ENCODE assay signal across 8 cellular contexts in the genomic region with DNA sequence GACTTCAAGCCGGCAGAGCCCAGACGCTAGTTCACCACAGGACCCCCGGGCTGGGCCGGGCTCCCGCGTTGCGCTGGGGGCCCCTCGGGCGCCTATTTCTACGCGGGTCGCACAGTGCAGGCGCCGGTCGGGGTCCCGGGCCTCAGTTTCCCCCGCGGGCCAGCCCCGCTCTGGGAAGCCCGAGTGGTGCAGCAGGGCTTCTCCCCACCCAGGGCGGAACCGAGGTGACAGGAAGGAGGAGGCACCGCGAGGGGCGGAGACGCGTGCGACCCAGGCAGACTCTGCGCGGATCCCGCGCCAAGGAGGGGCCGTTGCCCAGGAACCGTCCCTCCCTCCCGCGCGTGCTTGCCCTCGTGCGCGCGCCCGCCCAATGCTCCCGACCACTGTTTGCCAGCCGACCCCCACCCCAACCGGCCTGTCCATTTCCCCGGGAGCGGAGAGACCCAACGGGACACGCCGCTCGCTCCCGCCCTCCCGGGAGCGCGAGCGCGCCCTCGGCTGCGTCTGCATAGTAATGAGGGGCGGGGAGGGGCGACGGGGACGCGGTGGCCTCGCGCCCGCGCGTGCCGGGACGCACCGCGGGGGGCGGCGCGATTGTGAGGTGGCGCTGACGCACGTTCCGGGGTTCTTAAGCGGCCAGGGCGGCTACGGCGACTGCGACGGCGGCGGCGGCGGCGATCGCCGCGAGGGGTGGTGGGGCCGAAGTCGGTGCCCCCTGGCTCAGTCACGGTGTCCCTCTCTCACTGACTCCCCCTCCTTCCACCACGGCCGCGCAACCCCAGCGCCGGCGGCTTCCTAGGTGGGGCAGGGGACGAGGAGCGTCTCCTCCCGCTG. TPM values are rescaled to one million over a fixed set of nuclear protein-coding genes. Genes with fewer than 3 reads are reported as not detected.
A peak's percentile ranks its signal among the peaks of the same experiment; 100 is the strongest.
DNase-seq lines count a peak whose midpoint lies in the region; ATAC-seq and TF ChIP-seq lines count a peak whose summit lies in the region.

Gene CPEB2, plus strand, starts transcription at position 657 of the 834 bp plus-strand sequence. CDS start 193 bp downstream, outside the sequence.

- H3K27me3 Mint-ChIP-seq in HFFc6 (ENCODE audit: insufficient read depth) (peaks cover 2% of the 10 kb centered on the region), T-cell (no peaks in the 10 kb centered on the region)

- peak within 1 kb of the TSS; percentile 96 for H3K27ac Mint-ChIP-seq in HFFc6
- peak within 1 kb of the TSS; percentile 93 to 95 for H3K27ac Mint-ChIP-seq in T-cell

- TF ChIP-seq CTCF in GM12864 (IDR thresholded peaks at IDR 0.05; ENCODE audit: low read depth, low read length, missing control alignments) (no peak), HFFc6 (IDR thresholded peaks at IDR 0.05) (no peak), cardiac muscle cell (IDR thresholded peaks at IDR 0.05; ENCODE audit: low read depth, low read length) (no peak), transverse colon (IDR thresholded peaks at IDR 0.05) (no peak)

- WGBS in adipose tissue, 3 donors = 0% methylated on average over 68 to 106 of the region's 106 CpGs
- 0% methylated on average over 61 of the region's 106 CpGs; no CpG with 5 or more reads in 1 of the 2 donors for WGBS in transverse colon (ENCODE audit: low coverage in 1 of 2), 2 donors

- peak; percentile 74 for TF ChIP-seq EP300 in transverse colon (IDR thresholded peaks at IDR 0.05; ENCODE audit: low read depth)

- in situ Hi-C loops in transverse colon (cut with MboI; ENCODE audit: low pct_ligation_motif_present in 1 of 4, low pct_unique_long_range_greater_than_20kb in 1 of 4, low sequenced_read_pairs in 3 of 4) = loop anchor here in 2 of 4 donors (25.0 kb wide), 2 partner anchors 460 to 1365 kb away; partner anchors contain the start of genes BOD1L1 (in 1 of the 2) and CC2D2A (in 1 of the 2)

- peak within 1 kb of the TSS; percentile 93 for H3K4me3 Mint-ChIP-seq in HFFc6
- H3K4me3 Mint-ChIP-seq in T-cell = peak within 1 kb of the TSS; percentile 90 to 93 (median 91)

- H3K27me3 ChIP-seq in cardiac muscle cell (no peaks in the 10 kb centered on the region), transverse colon (no peaks in the 10 kb centered on the region)

- H3K9me3 ChIP-seq in cardiac muscle cell (ENCODE audit: low read depth) (no peaks in the 10 kb centered on the region), transverse colon (no peaks in the 10 kb centered on the region)

- no peaks in the 10 kb centered on the region for H3K36me3 ChIP-seq in cardiac muscle cell
- no peaks in the 10 kb centered on the region for H3K36me3 ChIP-seq in transverse colon

- TF ChIP-seq POLR2A in transverse colon (IDR thresholded peaks at IDR 0.05) = peak; percentile 98

- H3K36me3 Mint-ChIP-seq in HFFc6 (ENCODE audit: low read depth) (peaks cover 17% of the 10 kb centered on the region), T-cell (no peaks in the 10 kb centered on the region)

- H3K4me3 ChIP-seq in GM12864 (ENCODE audit: low read depth, low read length) (peak within 1 kb of the TSS; percentile 88), cardiac muscle cell (peak within 1 kb of the TSS; percentile 87), transverse colon (peak within 1 kb of the TSS; percentile 85 to 97 (median 89))

- peak; percentile 83 for DNase-seq in GM12864 (ENCODE audit: low read depth)
- peak; percentile 92 for DNase-seq in HFFc6
- DNase-seq in NAMALWA (ENCODE audit: low spot score) = peak; percentile 92
- peak; percentile 83 to 93 (median 89) for DNase-seq in T-cell
- peak; percentile 98 for DNase-seq in cardiac muscle cell (ENCODE audit: low read depth in 1 of 2, low spot score in 1 of 2)
- peak; percentile 96 for DNase-seq in pons (ENCODE audit: low spot score)
- DNase-seq in transverse colon = peak; percentile 96

- H3K4me1 Mint-ChIP-seq in HFFc6 (ENCODE audit: low read depth) (peaks cover 37% of the 10 kb centered on the region), T-cell (peaks cover 18 to 24% (median 21%) of the 10 kb centered on the region in 3 donors)

- H3K4me1 ChIP-seq in cardiac muscle cell (ENCODE audit: low read depth) (peaks cover 3% of the 10 kb centered on the region), transverse colon (peaks cover 0 to 23% (median 17%) of the 10 kb centered on the region in 4 donors)

- ATAC-seq in T-cell (replicated peaks in 1 of 4) = peak; percentile 74 to 79 (median 75)

- POLR2A ChIA-PET in T-cell (lab: Charles Lee) = interaction anchor here in 1 of 2 donors (0.6 to 1.1 kb wide), 2 partner anchors 680 to 753 kb away, joined by 3 read pairs; no protein-coding TSS in a partner anchor

- H3K27ac ChIP-seq in adipose tissue (ENCODE audit: low read depth, low read length) = peak within 1 kb of the TSS; percentile 93
- H3K27ac ChIP-seq in cardiac muscle cell = peak within 1 kb of the TSS; percentile 96
- H3K27ac ChIP-seq in transverse colon = peak within 1 kb of the TSS; percentile 99 to 100 (median 100)

- intact Hi-C loops in transverse colon (cut with DNase I; ENCODE audit: low total_unique reads) = no loop called here

- H3K9me3 Mint-ChIP-seq in HFFc6 (no peaks in the 10 kb centered on the region), T-cell (no peaks in the 10 kb centered on the region)

- CTCF ChIA-PET in T-cell (lab: Charles Lee) = interaction anchor here in 1 of 2 donors (0.6 to 1.7 kb wide), 4 partner anchors 9 to 25 kb away, joined by 3 to 5 read pairs (median 4); no protein-coding TSS in a partner anchor

RNA-seq across cellular contexts. Expression of gene CPEB2, which starts in this region (rescaled TPM):
- total RNA-seq in HFFc6 (2021; fragmentation: NEBNext Ultra II Directional; extraction: Animal tissue kit (Norgen Biotek cat#: 25700)) = 10 to 100 TPM; 18.9 to 27.8 (median 22.8) TPM
- 10 to 100 TPM; 14.8 to 32.3 (median 16.2) TPM for total RNA-seq in T-cell
- polyA plus RNA-seq in adipose tissue = 1 to 10 TPM; 2.4 to 8.1 (median 6.7) TPM
- total RNA-seq in cardiac muscle cell = 8.6 and 17.4 TPM in 2 replicates
- polyA plus RNA-seq in cardiac muscle cell = 7.5 and 13.1 TPM in 2 replicates
- 10 to 100 TPM; 23.2 to 38.5 (median 26.5) TPM for total RNA-seq in transverse colon

Comparison
In these comparisons a context has a peak if more than half of its experiments do, and no peak if none do; other contexts are left out.
1. Peak in every context shown above with its lines: DNase-seq, ATAC-seq, H3K4me3 ChIP-seq and H3K27ac ChIP-seq.